In genomic region chr6:14464049-14464448, GRCh38 we compare ENCODE assay signal across 1 cellular context.
TF ChIP-seq lines count a peak whose summit lies in the region.

No MANE protein-coding gene starts in this region.

TF ChIP-seq in K562, 482 proteins besides CTCF, POLR2A, EP300 and RAD21 (continued from another document and continues in another):
- TF ChIP-seq CEBPZ (IDR thresholded peaks at IDR 0.05; ENCODE audit: borderline replicate concordance, low read depth, low read length) (no peak), DDX20 (tag; IDR thresholded peaks at IDR 0.05; ENCODE audit: low read depth) (no peak), ZNF384 (IDR thresholded peaks at IDR 0.05; ENCODE audit: low read depth, low read length) (no peak), PML (IDR thresholded peaks at IDR 0.05; ENCODE audit: low read length) (no peak), ETS2 (tag; IDR thresholded peaks at IDR 0.05; ENCODE audit: borderline replicate concordance, poor library complexity, severe bottlenecking) (no peak), ZNF398 (CRISPR knock-in tag; IDR thresholded peaks at IDR 0.05) (no peak), BDP1 (IDR thresholded peaks at IDR 0.05; ENCODE audit: insufficient read depth, insufficient read length) (no peak), NR3C1 (CRISPR knock-in tag; IDR thresholded peaks at IDR 0.05) (no peak), CBX2 (IDR thresholded peaks at IDR 0.05; ENCODE audit: insufficient read depth, low read length, poor library complexity, severe bottlenecking) (no peak), JUND (IDR thresholded peaks at IDR 0.05; ENCODE audit: borderline replicate concordance, low read depth, low read length) (peak; percentile 78; the same call in 1 of the 2 replicates), JUND (tag; IDR thresholded peaks at IDR 0.05; ENCODE audit: borderline replicate concordance, low read depth, low read length) (peak; percentile 82; the same call in 2 of the 3 replicates), FIP1L1 (IDR thresholded peaks at IDR 0.05; ENCODE audit: low read depth, low read length, poor library complexity, severe bottlenecking) (no peak), CTBP1 (IDR thresholded peaks at IDR 0.05; ENCODE audit: borderline replicate concordance) (peak; percentile 88), ZKSCAN8 (CRISPR knock-in tag; IDR thresholded peaks at IDR 0.05) (no peak), RBM34 (IDR thresholded peaks at IDR 0.05; ENCODE audit: borderline replicate concordance, insufficient read depth, low read length) (no peak), ZFX (CRISPR knock-in tag; IDR thresholded peaks at IDR 0.05) (no peak), KDM1A (IDR thresholded peaks at IDR 0.05) (peak in 1 of 2 experiments; percentile 39; a peak in 1 of 4 replicates), GABPA (tag; conservative IDR thresholded peaks at IDR 0.05; ENCODE audit: low read depth) (no peak), FOXJ2 (tag; IDR thresholded peaks at IDR 0.05) (no peak), ZC3H11A (IDR thresholded peaks at IDR 0.05; ENCODE audit: low read depth, low read length) (no peak), REST (CRISPR knock-in tag; IDR thresholded peaks at IDR 0.05; ENCODE audit: low read depth) (no peak), ILK (tag; IDR thresholded peaks at IDR 0.05; ENCODE audit: borderline replicate concordance, low read depth) (no peak), ZNF354B (CRISPR knock-in tag; IDR thresholded peaks at IDR 0.05) (no peak), XRCC5 (IDR thresholded peaks at IDR 0.05; ENCODE audit: low read depth, low read length) (no peak; the same call in 1 of the 2 replicates), STAT6 (CRISPR knock-in tag; IDR thresholded peaks at IDR 0.05) (no peak), ATF7 (IDR thresholded peaks at IDR 0.05) (peak; percentile 40; the same call in 1 of the 2 replicates), LEF1 (IDR thresholded peaks at IDR 0.05) (no peak; the same call in 1 of the 2 replicates), TEAD2 (tag; IDR thresholded peaks at IDR 0.05) (no peak), HBP1 (CRISPR knock-in tag; IDR thresholded peaks at IDR 0.05) (no peak), XRCC3 (IDR thresholded peaks at IDR 0.05) (no peak), FOS (IDR thresholded peaks at IDR 0.05; ENCODE audit: extremely low read depth, insufficient read length) (no peak), ZNF146 (CRISPR knock-in tag; IDR thresholded peaks at IDR 0.05; ENCODE audit: unreplicated experiment) (no peak), ZNF408 (CRISPR knock-in tag; IDR thresholded peaks at IDR 0.05; ENCODE audit: low read depth) (no peak), ZNF263 (CRISPR knock-in tag; IDR thresholded peaks at IDR 0.05; ENCODE audit: borderline replicate concordance) (no peak), RAD51 (IDR thresholded peaks at IDR 0.05; ENCODE audit: borderline replicate concordance, low read depth) (no peak), MLX (CRISPR knock-in tag; conservative IDR thresholded peaks at IDR 0.05) (no peak), ARID3A (IDR thresholded peaks at IDR 0.05; ENCODE audit: borderline replicate concordance, low read depth, low read length) (no peak), CBX5 (IDR thresholded peaks at IDR 0.05; ENCODE audit: borderline replicate concordance, low read depth) (no peak), ELK3 (CRISPR knock-in tag; IDR thresholded peaks at IDR 0.05) (no peak), MYNN (IDR thresholded peaks at IDR 0.05) (no peak), MYNN (CRISPR knock-in tag; IDR thresholded peaks at IDR 0.05) (no peak), PHB2 (IDR thresholded peaks at IDR 0.05; ENCODE audit: low read depth) (no peak), NR2C2 (CRISPR knock-in tag; IDR thresholded peaks at IDR 0.05) (no peak), NR2C2 (tag; IDR thresholded peaks at IDR 0.05) (no peak), FOXK1 (CRISPR knock-in tag; IDR thresholded peaks at IDR 0.05; ENCODE audit: borderline replicate concordance) (no peak), GATA2 (CRISPR knock-in tag; IDR thresholded peaks at IDR 0.05) (no peak), SLC30A9 (CRISPR knock-in tag; IDR thresholded peaks at IDR 0.05) (no peak), E2F1 (CRISPR knock-in tag; IDR thresholded peaks at IDR 0.05) (no peak), ZNF668 (CRISPR knock-in tag; IDR thresholded peaks at IDR 0.05) (no peak)
